Comparison of ENCODE assay signal across 20 cellular contexts in genomic region chr6:138600726-138601125, GRCh38.
DNase-seq lines count a peak whose midpoint lies in the region; ATAC-seq and TF ChIP-seq lines count a peak whose summit lies in the region.
"Had no signal": no experiment of that assay in that cellular context is flagged by ENCODE, and none has a peak within 500 bp of the region (broad histone marks: within the 10 kb centered on the region; RNA-seq: fewer than 3 reads in every experiment).

No MANE protein-coding gene starts in this region.

- ATAC-seq in gastroesophageal sphincter (no peak), upper lobe of left lung (ENCODE audit: low FRiP score in 2 of 2) (no peak)
- ATAC-seq: GM23338, left ventricle myocardium superior, T-helper 17 cell had no signal

- POLR2A ChIA-PET in A673 (lab: Charles Lee; ENCODE audit: low non-redundant PET), result no interaction called here

- DNase-seq in A673 (ENCODE audit: low spot score), result peak; percentile 23
- DNase-seq in GM04504 (ENCODE audit: low read depth), result peak; percentile 26
- DNase-seq in adipocyte (ENCODE audit: low read depth), result peak; percentile 89
- DNase-seq in fibroblast of peridontal ligament (ENCODE audit: extremely low read depth), result peak; percentile 92
- DNase-seq in CD1c-positive myeloid dendritic cell (ENCODE audit: extremely low spot score), result no peak
- DNase-seq in upper lobe of left lung, result no peak
- DNase-seq in H4 (ENCODE audit: low spot score), result no peak
- DNase-seq: AML-193; Caco-2; left ventricle myocardium superior; naive B cell; NCI-H1105 treated with DMSO at 0.1 percent for 48 hours; NCI-H2227 treated with DMSO at 0.1 percent for 48 hours; Right ventricle myocardium superior; stimulated activated CD4-positive, alpha-beta T cell treated with anti-CD3 and anti-CD28 coated beads, Interleukin-4, amount 100 ng/mL, for 4 hours; stimulated activated CD8-positive, alpha-beta memory T cell treated with anti-CD3 and anti-CD28 coated beads, Interleukin-4, amount 100 ng/mL, for 48 hours; T-helper 17 cell had no signal

- H3K4me1 ChIP-seq in A673 (ENCODE audit: insufficient read depth, low read length, poor library complexity, severe bottlenecking) (peaks cover 28% of the 10 kb centered on the region), adipocyte (ENCODE audit: control insufficient read depth, insufficient read depth, low read length) (peaks cover 13% of the 10 kb centered on the region), gastroesophageal sphincter (peaks cover 0 to 11% (median 0%) of the 10 kb centered on the region in 3 donors), upper lobe of left lung (no peaks in the 10 kb centered on the region)
- H3K4me1 ChIP-seq: Caco-2 had no signal

- no peak overlapping the region for H3K27ac ChIP-seq in A673 (ENCODE audit: low read depth, low read length, poor library complexity, severe bottlenecking)
- H3K27ac ChIP-seq in gastroesophageal sphincter, result no peak overlapping the region
- H3K27ac ChIP-seq in upper lobe of left lung, result no peak overlapping the region
- H3K27ac ChIP-seq: KMS-11 had no signal

- CTCF ChIA-PET in A673 (lab: Charles Lee), result no interaction called here

- no peak for TF ChIP-seq EP300 in gastroesophageal sphincter (IDR thresholded peaks at IDR 0.05)
- TF ChIP-seq EP300 in upper lobe of left lung (IDR thresholded peaks at IDR 0.05), result no peak

- H3K4me3 ChIP-seq in A673 (ENCODE audit: low read depth, low read length, poor library complexity, severe bottlenecking) (no peak overlapping the region), adipocyte (ENCODE audit: low read length) (no peak overlapping the region), gastroesophageal sphincter (no peak overlapping the region), upper lobe of left lung (no peak overlapping the region)
- H3K4me3 ChIP-seq: GM23338 had no signal

- no peaks in the 10 kb centered on the region for H3K27me3 ChIP-seq in A673 (replicated peaks; ENCODE audit: insufficient read depth, low read depth, low read length, poor library complexity)
- H3K27me3 ChIP-seq in adipocyte (replicated peaks; ENCODE audit: control insufficient read depth, insufficient read depth, low read length), result no peaks in the 10 kb centered on the region
- H3K27me3 ChIP-seq in gastroesophageal sphincter, result no peaks in the 10 kb centered on the region
- H3K27me3 ChIP-seq in upper lobe of left lung, result no peaks in the 10 kb centered on the region

- BruUV-seq in A673 (replicated peaks; lab: Mats Ljungman, UMichigan), result no TSS peak

- intact Hi-C loops in A673 (cut with micrococcal nuclease; ENCODE audit: unreplicated experiment), result no loop called here

- H3K9me3 ChIP-seq in A673 (ENCODE audit: low read depth, low read length, poor library complexity, severe bottlenecking), result no peaks in the 10 kb centered on the region
- no peaks in the 10 kb centered on the region for H3K9me3 ChIP-seq in adipocyte (ENCODE audit: control insufficient read depth, low read length)
- H3K9me3 ChIP-seq in gastroesophageal sphincter, result no peaks in the 10 kb centered on the region
- H3K9me3 ChIP-seq in upper lobe of left lung, result no peaks in the 10 kb centered on the region
- H3K9me3 ChIP-seq: Caco-2 had no signal

- TF ChIP-seq POLR2A in gastroesophageal sphincter (IDR thresholded peaks at IDR 0.05), result no peak
- TF ChIP-seq POLR2A in upper lobe of left lung (IDR thresholded peaks at IDR 0.05), result no peak

- no peaks in the 10 kb centered on the region for H3K36me3 ChIP-seq in A673 (ENCODE audit: insufficient read depth, low read length, poor library complexity, severe bottlenecking)
- no peaks in the 10 kb centered on the region for H3K36me3 ChIP-seq in adipocyte (ENCODE audit: control insufficient read depth, insufficient read depth, low read length, severe bottlenecking)
- H3K36me3 ChIP-seq in gastroesophageal sphincter, result no peaks in the 10 kb centered on the region
- H3K36me3 ChIP-seq in upper lobe of left lung, result no peaks in the 10 kb centered on the region

- H3K9ac ChIP-seq in adipocyte (ENCODE audit: low read length), result peak overlapping the region; percentile 14
- H3K9ac ChIP-seq: KMS-11 had no signal

- TF ChIP-seq CTCF in A673 (conservative IDR thresholded peaks at IDR 0.05; ENCODE audit: low read depth, low read length) (no peak), gastroesophageal sphincter (IDR thresholded peaks at IDR 0.05) (no peak), upper lobe of left lung (IDR thresholded peaks at IDR 0.05) (no peak)

Comparison
In these comparisons a context has a peak if more than half of its experiments do, and no peak if none do; other contexts are left out.
1. DNase-seq: peak in A673 (single experiment), GM04504 (single experiment), adipocyte (single experiment) and fibroblast of peridontal ligament (single experiment); none in CD1c-positive myeloid dendritic cell (single experiment), upper lobe of left lung (0 of 2) and H4 (single experiment).